ENCODE assay signal across 31 cellular contexts in the genomic region with DNA sequence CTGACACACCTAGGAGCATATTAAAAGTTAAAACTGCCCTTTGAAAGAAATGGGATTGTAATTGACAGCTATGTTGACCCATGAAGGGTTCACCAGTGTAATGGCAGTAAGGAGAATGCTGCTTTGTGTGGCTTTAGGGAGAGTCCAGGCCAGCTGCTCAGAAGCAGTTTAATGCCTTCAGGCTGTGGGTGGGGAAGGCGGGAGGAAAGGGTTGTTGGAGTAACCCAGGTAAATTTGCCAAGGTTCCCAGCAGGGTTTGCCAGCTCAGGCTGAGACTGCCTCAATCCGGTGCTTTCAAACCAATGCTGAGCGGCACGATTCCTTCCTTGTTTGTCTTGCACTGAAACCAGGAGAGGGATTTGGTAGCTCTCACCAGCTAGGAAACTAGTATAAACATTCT.
DNase-seq lines count a peak whose midpoint lies in the region; ATAC-seq, FAIRE-seq and TF ChIP-seq lines count a peak whose summit lies in the region.
"Had no signal": no experiment of that assay in that cellular context is flagged by ENCODE, and none has a peak within 500 bp of the region (broad histone marks: within the 10 kb centered on the region; RNA-seq: fewer than 3 reads in every experiment).

No MANE protein-coding gene starts in this region.

- H3K27me3 Mint-ChIP-seq in GM23338 (ENCODE audit: insufficient read depth, low read depth, poor library complexity), result peaks cover 6% of the 10 kb centered on the region
- H3K27me3 Mint-ChIP-seq: activated naive CD4-positive, alpha-beta T cell treated with anti-CD3 and anti-CD28 coated beads, Interleukin-2, amount 50 U/mL, for 24 hours; naive thymus-derived CD4-positive, alpha-beta T cell; stimulated activated naive CD8-positive, alpha-beta T cell treated with anti-CD3 and anti-CD28 coated beads, Interleukin-15, amount 100 ng/mL, for 72 hours had no signal

- H3K9me2 ChIP-seq in GM23338 (ENCODE audit: insufficient read depth), result no peaks in the 10 kb centered on the region
- no peaks in the 10 kb centered on the region for H3K9me2 ChIP-seq in PC-3 (replicated peaks; ENCODE audit: low read length)

- H3K27ac ChIP-seq in GM23338 (ENCODE audit: low read depth) (no peak overlapping the region), PC-3 (ENCODE audit: low read length) (peak overlapping the region; percentile 90), epithelial cell of prostate (peak overlapping the region; percentile 66), thyroid gland (peak overlapping the region in 1 of 3 donors; percentile 2)
- H3K27ac ChIP-seq: BLaER1, brain microvascular endothelial cell, HL-60, neutrophil, Peyer's patch, right lobe of liver, SJCRH30, thoracic aorta had no signal

- intact Hi-C loops in PC-3 (cut with micrococcal nuclease), result no loop called here
- intact Hi-C loops in thyroid gland (cut with DNase I), result no loop called here

- H3K36me3 ChIP-seq in GM23338 (ENCODE audit: insufficient read depth) (no peaks in the 10 kb centered on the region), PC-3 (ENCODE audit: low read depth, low read length) (no peaks in the 10 kb centered on the region), thyroid gland (no peaks in the 10 kb centered on the region)
- H3K36me3 ChIP-seq: BLaER1, brain microvascular endothelial cell, neutrophil, Peyer's patch, right lobe of liver, SJCRH30, thoracic aorta had no signal

- POLR2A ChIA-PET in PC-3 (lab: Charles Lee; ENCODE audit: unreplicated experiment), result no interaction called here

- peak overlapping the region; percentile 63; the same call in 1 of the 2 replicates for H2AFZ ChIP-seq in GM23338
- peak overlapping the region; percentile 54 for H2AFZ ChIP-seq in PC-3 (ENCODE audit: low read length)

- CTCF ChIA-PET in PC-3 (lab: Charles Lee), result no interaction called here

- no peak overlapping the region for H3K4me3 Mint-ChIP-seq in GM23338
- H3K4me3 Mint-ChIP-seq: activated naive CD4-positive, alpha-beta T cell treated with anti-CD3 and anti-CD28 coated beads, Interleukin-2, amount 50 U/mL, for 24 hours; naive thymus-derived CD4-positive, alpha-beta T cell; stimulated activated naive CD8-positive, alpha-beta T cell treated with anti-CD3 and anti-CD28 coated beads, Interleukin-15, amount 100 ng/mL, for 72 hours had no signal

- peaks cover 3% of the 10 kb centered on the region; the same call in 1 of the 2 replicates for H3K27me3 ChIP-seq in GM23338 (ENCODE audit: insufficient read depth)
- H3K27me3 ChIP-seq in PC-3 (ENCODE audit: low read length), result no peaks in the 10 kb centered on the region
- no peaks in the 10 kb centered on the region for H3K27me3 ChIP-seq in thyroid gland
- H3K27me3 ChIP-seq: BLaER1, brain microvascular endothelial cell, neutrophil, Peyer's patch, right lobe of liver had no signal

- H3K79me2 ChIP-seq in GM23338 (replicated peaks; ENCODE audit: insufficient read depth) (no peaks in the 10 kb centered on the region), PC-3 (ENCODE audit: low read length) (no peaks in the 10 kb centered on the region)

- BruUV-seq in PC-3 (replicated peaks; lab: Mats Ljungman, UMichigan), result no TSS peak

- no peaks in the 10 kb centered on the region for H3K36me3 Mint-ChIP-seq in GM23338 (ENCODE audit: low read depth)
- H3K36me3 Mint-ChIP-seq: activated naive CD4-positive, alpha-beta T cell treated with anti-CD3 and anti-CD28 coated beads, Interleukin-2, amount 50 U/mL, for 24 hours; naive thymus-derived CD4-positive, alpha-beta T cell had no signal

- no peak for TF ChIP-seq POLR2A in thyroid gland (IDR thresholded peaks at IDR 0.05)

- no peaks in the 10 kb centered on the region for H3F3A ChIP-seq in GM23338 (replicated peaks; ENCODE audit: low read depth)
- no peaks in the 10 kb centered on the region for H3F3A ChIP-seq in PC-3 (ENCODE audit: low read length, unreplicated experiment)

- H3K9me3 Mint-ChIP-seq in GM23338, result no peaks in the 10 kb centered on the region
- H3K9me3 Mint-ChIP-seq: activated naive CD4-positive, alpha-beta T cell treated with anti-CD3 and anti-CD28 coated beads, Interleukin-2, amount 50 U/mL, for 24 hours; stimulated activated naive CD8-positive, alpha-beta T cell treated with anti-CD3 and anti-CD28 coated beads, Interleukin-15, amount 100 ng/mL, for 72 hours had no signal

- 63 to 67% methylated on average over 4 of the region's 4 CpGs for WGBS in thyroid gland, 2 donors

- H3K4me1 ChIP-seq in GM23338 (ENCODE audit: insufficient read depth) (no peaks in the 10 kb centered on the region), PC-3 (ENCODE audit: insufficient read depth, low read length) (peaks cover 14% of the 10 kb centered on the region), thyroid gland (no peaks in the 10 kb centered on the region)
- H3K4me1 ChIP-seq: BLaER1, Peyer's patch, right lobe of liver, SJCRH30 had no signal

- H3K4me3 ChIP-seq in GM23338 (no peak overlapping the region), PC-3 (ENCODE audit: low read length) (no peak overlapping the region), thyroid gland (replicated peaks in 1 of 3) (no peak overlapping the region)
- H3K4me3 ChIP-seq: BLaER1, Peyer's patch, right lobe of liver, SJCRH30, thoracic aorta had no signal

- ATAC-seq in GM23338 (no peak), PC-3 (peak; percentile 89), GM18498 (IDR thresholded peaks at IDR 0.05; ENCODE audit: unreplicated experiment) (no peak)
- ATAC-seq: naive thymus-derived CD4-positive, alpha-beta T cell; right lobe of liver; stimulated activated naive CD8-positive, alpha-beta T cell treated with anti-CD3 and anti-CD28 coated beads, Interleukin-15, amount 100 ng/mL, for 72 hours had no signal

- H4K20me1 ChIP-seq in GM23338 (replicated peaks; ENCODE audit: insufficient read depth) (no peaks in the 10 kb centered on the region), PC-3 (ENCODE audit: low read length) (no peaks in the 10 kb centered on the region)
- H4K20me1 ChIP-seq: BLaER1 had no signal

- no peak for FAIRE-seq in frontal cortex (lab: Jason Lieb, UNC)
- FAIRE-seq: GM18507, GM19239 had no signal

- H3K9me3 ChIP-seq in PC-3 (ENCODE audit: low read length), result no peaks in the 10 kb centered on the region
- H3K9me3 ChIP-seq in thyroid gland, result no peaks in the 10 kb centered on the region
- H3K9me3 ChIP-seq: neutrophil, Peyer's patch, right lobe of liver, SJCRH30, thoracic aorta had no signal

- H3K27ac Mint-ChIP-seq in GM23338, result no peak overlapping the region
- H3K27ac Mint-ChIP-seq: activated naive CD4-positive, alpha-beta T cell treated with anti-CD3 and anti-CD28 coated beads, Interleukin-2, amount 50 U/mL, for 24 hours; naive thymus-derived CD4-positive, alpha-beta T cell; stimulated activated naive CD8-positive, alpha-beta T cell treated with anti-CD3 and anti-CD28 coated beads, Interleukin-15, amount 100 ng/mL, for 72 hours had no signal

- no peaks in the 10 kb centered on the region for H3K4me1 Mint-ChIP-seq in GM23338
- H3K4me1 Mint-ChIP-seq: activated naive CD4-positive, alpha-beta T cell treated with anti-CD3 and anti-CD28 coated beads, Interleukin-2, amount 50 U/mL, for 24 hours; naive thymus-derived CD4-positive, alpha-beta T cell; stimulated activated naive CD8-positive, alpha-beta T cell treated with anti-CD3 and anti-CD28 coated beads, Interleukin-15, amount 100 ng/mL, for 72 hours had no signal

- TF ChIP-seq CTCF in GM23338 (conservative IDR thresholded peaks at IDR 0.05; ENCODE audit: low read depth in 2 of 2) (no peak), PC-3 (conservative IDR thresholded peaks at IDR 0.05; ENCODE audit: low read depth, low read length) (no peak), thyroid gland (IDR thresholded peaks at IDR 0.05) (no peak)

- DNase-seq in GM23338 (ENCODE audit: low spot score) (peak; percentile 7), PC-3 (peak; percentile 91), epithelial cell of prostate (ENCODE audit: low read depth, low spot score) (peak; percentile 73), thyroid gland (peak; percentile 49 to 77), frontal cortex (ENCODE audit: low spot score in 2 of 2) (no peak)
- no peak for DNase-seq in NK-92 treated with Interleukin-12 subunit alpha and Interleukin-12 subunit beta, amount 100 ng/mL, for 24 hours (lab: John Stamatoyannopoulos, UW)
- DNase-seq: activated CD4-positive, alpha-beta T cell treated with anti-CD3 and anti-CD28 coated beads for 48 hours; activated CD8-positive, alpha-beta memory T cell treated with anti-CD3 and anti-CD28 coated beads for 24 hours; amniotic stem cell; brain microvascular endothelial cell; DND-41; GOT3; KG1; midbrain; naive thymus-derived CD4-positive, alpha-beta T cell; NCI-H1417 treated with DMSO at 0.1 percent for 48 hours; NCI-H2081 treated with DMSO at 0.1 percent for 48 hours; NCI-H226; Peyer's patch; right lobe of liver; SJCRH30; stimulated activated CD8-positive, alpha-beta memory T cell treated with anti-CD3 and anti-CD28 coated beads, Interleukin-4, amount 100 ng/mL, for 48 hours; stimulated activated naive CD8-positive, alpha-beta T cell treated with anti-CD3 and anti-CD28 coated beads, Interleukin-15, amount 100 ng/mL, for 72 hours had no signal

- H3K4me2 ChIP-seq in GM23338, result no peak overlapping the region
- peak overlapping the region; percentile 35 for H3K4me2 ChIP-seq in PC-3 (ENCODE audit: low read length)
- H3K4me2 ChIP-seq: BLaER1 had no signal

- peak overlapping the region; percentile 55 for H3K9ac ChIP-seq in PC-3 (ENCODE audit: low read length)
- H3K9ac ChIP-seq: BLaER1 had no signal

TF ChIP-seq in GM23338, 12 proteins besides CTCF, POLR2A, EP300 and RAD21:
- TF ChIP-seq ZNF114 (CRISPR knock-in tag; IDR thresholded peaks at IDR 0.05), result no peak
- TF ChIP-seq STAT1 (IDR thresholded peaks at IDR 0.05; ENCODE audit: unreplicated experiment), result no peak
TF ChIP-seq in GM23338: peak in this region for 0.

Comparison
In these comparisons a context has a peak if more than half of its experiments do, and no peak if none do; other contexts are left out.
1. DNase-seq: peak in GM23338 (single experiment), PC-3 (single experiment), epithelial cell of prostate (single experiment) and thyroid gland (2 of 2); none in frontal cortex (0 of 2) and NK-92 treated with Interleukin-12 subunit alpha and Interleukin-12 subunit beta, amount 100 ng/mL, for 24 hours (single experiment).